ENCODE assay signal across 9 cellular contexts in the genomic region with DNA sequence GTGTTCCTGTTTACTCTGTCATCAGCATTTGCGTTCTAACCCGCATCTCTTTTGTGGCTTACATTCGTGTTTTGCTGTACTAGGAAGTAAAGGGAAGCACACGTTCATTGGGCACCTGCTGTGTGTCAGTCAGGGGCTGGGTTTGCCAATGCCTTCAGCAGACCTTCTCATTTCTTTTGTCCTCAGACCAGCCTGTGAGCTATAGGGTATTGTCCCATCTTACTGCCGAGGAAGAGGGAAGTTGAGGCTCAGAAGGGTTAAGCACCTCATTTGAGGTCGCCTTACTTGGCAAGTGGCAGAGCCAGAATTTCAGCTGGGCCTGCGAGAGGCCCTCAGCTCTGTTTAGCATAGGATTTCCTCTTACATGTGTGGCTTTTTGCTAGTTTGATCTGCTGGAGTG. TPM values are rescaled to one million over a fixed set of nuclear protein-coding genes. Genes with fewer than 3 reads are reported as not detected.
DNase-seq lines count a peak whose midpoint lies in the region; ATAC-seq and TF ChIP-seq lines count a peak whose summit lies in the region.
"Had no signal": no experiment of that assay in that cellular context is flagged by ENCODE, and none has a peak within 500 bp of the region (broad histone marks: within the 10 kb centered on the region; RNA-seq: fewer than 3 reads in every experiment).

No MANE protein-coding gene starts in this region.

- in situ Hi-C loops in IMR-90 (cut with MboI; ENCODE audit: low sequenced_read_pairs) = no loop called here

- no peak for TF ChIP-seq RAD21 in IMR-90 (IDR thresholded peaks at IDR 0.05; ENCODE audit: low read length)

- H3K27ac Mint-ChIP-seq in activated naive CD4-positive, alpha-beta T cell treated with anti-CD3 and anti-CD28 coated beads, Interleukin-2, amount 50 U/mL, for 72 hours = peak overlapping the region; percentile 78 to 92

- H3K9ac ChIP-seq in IMR-90 (ENCODE audit: low read depth, low read length) (no peak overlapping the region), mesenchymal stem cell (ENCODE audit: low read length) (no peak overlapping the region)
- H3K9ac ChIP-seq: GM23248 had no signal

- TF ChIP-seq CTCF in IMR-90 (conservative IDR thresholded peaks at IDR 0.05; ENCODE audit: low read depth, low read length) = no peak

- no peak overlapping the region for H2AK9ac ChIP-seq in IMR-90 (replicated peaks; ENCODE audit: low read depth, low read length, poor library complexity)

- H4K8ac ChIP-seq in IMR-90 (ENCODE audit: low read depth in 2 of 2, low read length in 2 of 2) = no peak overlapping the region
- H4K8ac ChIP-seq in mesenchymal stem cell (ENCODE audit: low read length) = no peak overlapping the region

- H4K20me1 ChIP-seq in IMR-90 (ENCODE audit: insufficient read depth, low read length) = peaks cover 24% of the 10 kb centered on the region

- no peak overlapping the region for H3K4me2 ChIP-seq in IMR-90 (ENCODE audit: low read depth, low read length)
- no peak overlapping the region for H3K4me2 ChIP-seq in mesenchymal stem cell (ENCODE audit: low read length, poor library complexity, severe bottlenecking)

- BruUV-seq in IMR-90 (replicated peaks; lab: Mats Ljungman, UMichigan) = no TSS peak

- no peaks in the 10 kb centered on the region for H3K9me3 Mint-ChIP-seq in activated naive CD4-positive, alpha-beta T cell treated with anti-CD3 and anti-CD28 coated beads, Interleukin-2, amount 50 U/mL, for 72 hours

- H2AFZ ChIP-seq in IMR-90 (replicated peaks; ENCODE audit: low read length, poor library complexity) (peak overlapping the region; percentile 24), mesenchymal stem cell (ENCODE audit: low read depth, low read length) (no peak overlapping the region)
- H2AFZ ChIP-seq: GM23248 had no signal

- H3K14ac ChIP-seq in IMR-90 (replicated peaks; ENCODE audit: low read depth, low read length) (0 out of 2 replicates have a peak overlapping the region, but pooled peaks have one; percentile 25), mesenchymal stem cell (ENCODE audit: low read length in 2 of 2) (no peak overlapping the region)

- ATAC-seq in IMR-90 (ENCODE audit: low read depth) (no peak), HG02798 (IDR thresholded peaks at IDR 0.05; ENCODE audit: poor library complexity, unreplicated experiment) (no peak)
- ATAC-seq in activated naive CD4-positive, alpha-beta T cell treated with anti-CD3 and anti-CD28 coated beads, Interleukin-2, amount 50 U/mL, for 72 hours = peak in 1 of 2 donors; percentile 40

- H3K23ac ChIP-seq in IMR-90 (ENCODE audit: low read depth, low read length) (0 out of 2 replicates have a peak overlapping the region, but pooled peaks have one; percentile 4), mesenchymal stem cell (ENCODE audit: low read length in 2 of 2) (no peak overlapping the region)

- H3K4ac ChIP-seq in IMR-90 (ENCODE audit: low read depth, low read length) = no peak overlapping the region
- H3K4ac ChIP-seq in mesenchymal stem cell (ENCODE audit: low read depth in 1 of 2, low read length in 2 of 2) = peak overlapping the region in 1 of 2 experiments; percentile 67

- CTCF ChIA-PET in IMR-90 (lab: Yijun Ruan, JAX) = interaction anchor here (1.0 kb wide), 1 partner anchor 56 kb away, joined by 3 read pairs; no protein-coding TSS in a partner anchor

- 45% methylated on average over 4 of the region's 7 CpGs; no CpG with 5 or more reads in 1 of the 2 experiments for WGBS in IMR-90 (ENCODE audit: extremely low coverage in 2 of 2, insufficient read length in 1 of 2), 2 experiments
- 78% methylated on average over 7 of the region's 7 CpGs for WGBS in mesenchymal stem cell

- H3K4me1 ChIP-seq in IMR-90 (ENCODE audit: control insufficient read depth, insufficient read depth, low read length) (peaks cover 9% of the 10 kb centered on the region; the same call in 1 of the 2 replicates), mesenchymal stem cell (ENCODE audit: control insufficient read depth, insufficient read depth, low read depth, low read length) (peaks cover 23% of the 10 kb centered on the region)

- H2BK5ac ChIP-seq in IMR-90 (ENCODE audit: low read depth, low read length, poor library complexity, severe bottlenecking) (no peak overlapping the region), mesenchymal stem cell (ENCODE audit: low read depth, low read length, poor library complexity, severe bottlenecking) (no peak overlapping the region)

- H4K5ac ChIP-seq in IMR-90 (ENCODE audit: low read depth, low read length) = no peak overlapping the region

- no peaks in the 10 kb centered on the region for H3K9me3 ChIP-seq in IMR-90 (ENCODE audit: control insufficient read depth, insufficient read depth, low read length)
- H3K9me3 ChIP-seq in mesenchymal stem cell (ENCODE audit: control insufficient read depth, low read length) = no peaks in the 10 kb centered on the region

- dilution Hi-C loops in IMR-90 (cut with HindIII; ENCODE audit: low sequenced_read_pairs, unreplicated experiment) = no loop called here

- no peak overlapping the region for H3K27ac ChIP-seq in IMR-90 (ENCODE audit: insufficient read depth, low read length)
- H3K27ac ChIP-seq in mesenchymal stem cell (ENCODE audit: low read length, poor library complexity, severe bottlenecking) = no peak overlapping the region
- H3K27ac ChIP-seq: GM23248 had no signal

- H2BK15ac ChIP-seq in IMR-90 (ENCODE audit: low read depth, low read length) (no peak overlapping the region), mesenchymal stem cell (ENCODE audit: low read depth, poor library complexity, severe bottlenecking) (no peak overlapping the region)

- H3K36me3 ChIP-seq in IMR-90 (ENCODE audit: control insufficient read depth, insufficient read depth, low read length) = peaks cover 1% of the 10 kb centered on the region; the same call in 1 of the 2 replicates
- peaks cover under 1 to 3% of the 10 kb centered on the region in 2 experiments for H3K36me3 ChIP-seq in mesenchymal stem cell (ENCODE audit: control insufficient read depth in 1 of 2, insufficient read depth in 2 of 2, low read depth in 1 of 2, low read length in 2 of 2)

- peaks cover 3 to 6% of the 10 kb centered on the region in 2 donors for H3K36me3 Mint-ChIP-seq in activated naive CD4-positive, alpha-beta T cell treated with anti-CD3 and anti-CD28 coated beads, Interleukin-2, amount 50 U/mL, for 72 hours

- H2BK120ac ChIP-seq in IMR-90 (ENCODE audit: low read depth, low read length) (no peak overlapping the region), mesenchymal stem cell (ENCODE audit: low read depth, low read length) (no peak overlapping the region)

- DNase-seq in AML-193 (lab: John Stamatoyannopoulos, UW) (peak; percentile 40 to 55), IMR-90 (no peak), mesenchymal stem cell (no peak), islet precursor cell (no peak), germinal center (ENCODE audit: low spot score) (no peak), RKO (ENCODE audit: low spot score) (no peak)
- DNase-seq in activated naive CD4-positive, alpha-beta T cell treated with anti-CD3 and anti-CD28 coated beads, Interleukin-2, amount 50 U/mL, for 72 hours (ENCODE audit: low spot score in 2 of 2) = no peak
- DNase-seq: GM23248 had no signal

- POLR2A ChIA-PET in IMR-90 (lab: Charles Lee; ENCODE audit: unreplicated experiment) = no interaction called here

- no peak overlapping the region for H4K91ac ChIP-seq in IMR-90 (ENCODE audit: insufficient read depth, low read depth, low read length)
- no peak overlapping the region for H4K91ac ChIP-seq in mesenchymal stem cell (ENCODE audit: low read length)

- H2AK5ac ChIP-seq in IMR-90 (ENCODE audit: low read depth, low read length) (peak overlapping the region; percentile 36; the same call in 1 of the 2 replicates), mesenchymal stem cell (ENCODE audit: low read length, severe bottlenecking) (peak overlapping the region; percentile 64)

- no peak overlapping the region for H2BK20ac ChIP-seq in IMR-90 (ENCODE audit: low read depth, low read length)

- no peak overlapping the region for H3K56ac ChIP-seq in IMR-90 (ENCODE audit: extremely low read depth, insufficient read depth, low read length)

- no peak overlapping the region for H3K18ac ChIP-seq in IMR-90 (ENCODE audit: low read depth, low read length)
- peak overlapping the region in 1 of 2 experiments; percentile 55 for H3K18ac ChIP-seq in mesenchymal stem cell (ENCODE audit: low read depth in 1 of 2, low read length in 2 of 2)

- H3K27me3 ChIP-seq in IMR-90 (ENCODE audit: control insufficient read depth, insufficient read depth, low read length) (no peaks in the 10 kb centered on the region), mesenchymal stem cell (ENCODE audit: control insufficient read depth in 1 of 2, insufficient read depth in 1 of 2, low read length in 2 of 2) (no peaks in the 10 kb centered on the region)

- H2BK12ac ChIP-seq in mesenchymal stem cell (ENCODE audit: low read length in 2 of 2) = no peak overlapping the region

- no peak for TF ChIP-seq POLR2A in IMR-90 (IDR thresholded peaks at IDR 0.05; ENCODE audit: low read depth, low read length)

- peaks cover 33 to 41% of the 10 kb centered on the region in 2 experiments for H3K79me1 ChIP-seq in IMR-90 (ENCODE audit: low read depth in 1 of 2, low read length in 2 of 2)
- H3K79me1 ChIP-seq in mesenchymal stem cell (replicated peaks; ENCODE audit: low read length, poor library complexity, severe bottlenecking) = peaks cover 42% of the 10 kb centered on the region

- H3K4me3 ChIP-seq in IMR-90 (ENCODE audit: insufficient read depth, low read depth, low read length) = no peak overlapping the region
- no peak overlapping the region for H3K4me3 ChIP-seq in mesenchymal stem cell (ENCODE audit: insufficient read depth in 1 of 2, low read depth in 1 of 2, low read length in 2 of 2)
- H3K4me3 ChIP-seq: GM23248 had no signal

- H3K9me1 ChIP-seq in IMR-90 (ENCODE audit: insufficient read depth, low read length) = peaks cover 8% of the 10 kb centered on the region; the same call in 1 of the 2 replicates

- intact Hi-C loops in IMR-90 (cut with micrococcal nuclease) = no loop called here

TF ChIP-seq in IMR-90, 13 proteins besides CTCF, POLR2A, EP300 and RAD21 (continues in another document):
- TF ChIP-seq CEBPB (IDR thresholded peaks at IDR 0.05; ENCODE audit: low read depth, low read length) (no peak), FOS (IDR thresholded peaks at IDR 0.05; ENCODE audit: low read depth, low read length) (no peak), NFE2L2 (IDR thresholded peaks at IDR 0.05; ENCODE audit: low read depth, low read length) (no peak), MXI1 (IDR thresholded peaks at IDR 0.05; ENCODE audit: borderline replicate concordance, low read depth, low read length) (no peak), CHD1 (IDR thresholded peaks at IDR 0.05; ENCODE audit: low read depth, low read length) (no peak), MAFK (IDR thresholded peaks at IDR 0.05; ENCODE audit: low read depth, low read length) (no peak), SMC3 (IDR thresholded peaks at IDR 0.05; ENCODE audit: low read depth, low read length) (no peak)

RNA-seq across cellular contexts. Expression of a gene that starts 8.7 kb away (rescaled TPM):
- total RNA-seq in IMR-90 (2012; rRNA removed) = 40.7 and 48.9 TPM in 2 replicates
- polyA plus RNA-seq in IMR-90 (2012; rRNA removed) = 29.8 and 31.7 TPM in 2 replicates
- 22.3 and 23.4 TPM in 2 replicates for polyA plus RNA-seq in IMR-90 (2012; cell fraction: cytosol; rRNA removed)
- polyA plus RNA-seq in IMR-90 (2012; cell fraction: nucleus; rRNA removed; ENCODE audit: low replicate concordance) = 23.4 and 27.7 TPM in 2 replicates
- total RNA-seq in activated naive CD4-positive, alpha-beta T cell treated with anti-CD3 and anti-CD28 coated beads, Interleukin-2, amount 50 U/mL, for 72 hours = 10 to 100 TPM; 21.3 to 38.2 TPM
- 25.0 TPM for polyA plus RNA-seq in mesenchymal stem cell (2013, experiment 1 of 2)
- polyA plus RNA-seq in mesenchymal stem cell (2013, experiment 2 of 2) = 24.9 TPM

Comparison
In these comparisons a context has a peak if more than half of its experiments do, and no peak if none do; other contexts are left out.
1. DNase-seq: peak in AML-193 (2 of 2); none in IMR-90 (single experiment), activated naive CD4-positive, alpha-beta T cell treated with anti-CD3 and anti-CD28 coated beads, Interleukin-2, amount 50 U/mL, for 72 hours (0 of 2), mesenchymal stem cell (single experiment), islet precursor cell (single experiment), germinal center (single experiment) and RKO (single experiment).